In the genomic region with DNA sequence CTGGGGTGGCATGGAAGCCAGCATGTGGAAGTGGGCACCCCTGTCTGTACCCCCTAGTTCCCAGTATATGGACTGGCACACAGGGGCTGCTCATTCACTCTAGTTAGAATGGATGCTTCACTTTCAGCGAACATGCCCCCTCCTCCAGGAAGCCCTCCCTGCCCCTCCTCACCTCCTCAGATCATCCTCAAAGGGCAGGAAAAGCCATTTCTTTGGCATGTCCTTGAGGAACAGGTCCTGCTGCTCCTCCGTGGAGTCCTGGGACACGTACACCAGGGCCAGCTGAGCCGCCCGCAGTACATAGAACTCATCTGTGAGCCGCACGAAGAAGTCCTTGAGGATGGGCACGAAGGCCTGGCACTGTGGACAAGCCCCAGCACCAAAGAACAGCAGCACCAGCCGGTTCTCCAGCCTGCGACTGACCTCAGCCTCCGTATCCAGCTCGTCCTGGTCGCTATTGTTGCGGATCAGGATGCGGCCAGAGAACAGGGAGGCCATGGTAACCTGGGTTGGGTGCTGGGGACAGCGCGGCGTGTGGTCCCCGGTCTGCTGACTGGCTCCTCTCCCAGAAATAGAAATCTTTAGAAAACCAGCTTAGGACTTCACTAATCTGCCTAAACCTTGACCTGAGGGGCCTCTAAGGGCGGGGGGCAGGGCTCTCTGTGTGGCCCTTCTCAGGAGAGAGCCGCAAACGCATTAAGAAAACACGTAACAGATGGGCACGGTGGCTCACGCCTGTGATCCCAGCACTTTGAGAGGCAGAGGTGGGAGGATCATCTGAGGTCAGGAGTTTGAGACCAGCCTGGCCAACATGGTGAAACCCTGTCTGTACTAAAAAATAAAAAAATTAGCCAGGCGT, we compare ENCODE assay signal across 1 cellular context.
TF ChIP-seq lines count a peak whose summit lies in the region.

A gene with protein sequence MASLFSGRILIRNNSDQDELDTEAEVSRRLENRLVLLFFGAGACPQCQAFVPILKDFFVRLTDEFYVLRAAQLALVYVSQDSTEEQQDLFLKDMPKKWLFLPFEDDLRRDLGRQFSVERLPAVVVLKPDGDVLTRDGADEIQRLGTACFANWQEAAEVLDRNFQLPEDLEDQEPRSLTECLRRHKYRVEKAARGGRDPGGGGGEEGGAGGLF (minus strand): TSS at position 555 of the 859 bp plus-strand sequence. CDS start 57 bp downstream, at position 498.

TF ChIP-seq in HepG2, 621 proteins besides CTCF, POLR2A, EP300 and RAD21:
- TF ChIP-seq ZNF235 (CRISPR knock-in tag; IDR thresholded peaks at IDR 0.05; ENCODE audit: borderline replicate concordance) (no peak), ZNF766 (CRISPR knock-in tag; IDR thresholded peaks at IDR 0.05; ENCODE audit: borderline replicate concordance) (no peak), ZBTB7A (CRISPR knock-in tag; IDR thresholded peaks at IDR 0.05) (no peak), MAFF (IDR thresholded peaks at IDR 0.05; ENCODE audit: low read depth, low read length) (no peak), ZKSCAN1 (IDR thresholded peaks at IDR 0.05; ENCODE audit: low read length) (no peak), HNRNPLL (IDR thresholded peaks at IDR 0.05; ENCODE audit: low read depth, low read length, poor library complexity, severe bottlenecking) (no peak), ZEB1 (IDR thresholded peaks at IDR 0.05; ENCODE audit: insufficient replicate concordance, low read depth) (no peak), ZNF670 (CRISPR knock-in tag; IDR thresholded peaks at IDR 0.05; ENCODE audit: borderline replicate concordance) (no peak), RAD51 (IDR thresholded peaks at IDR 0.05; ENCODE audit: borderline replicate concordance) (no peak), NFKBIZ (CRISPR knock-in tag; IDR thresholded peaks at IDR 0.05) (no peak), ARID2 (CRISPR knock-in tag; IDR thresholded peaks at IDR 0.05; ENCODE audit: borderline replicate concordance) (no peak), CC2D1A (CRISPR knock-in tag; IDR thresholded peaks at IDR 0.05) (no peak)
- TF ChIP-seq, protein P1, sequence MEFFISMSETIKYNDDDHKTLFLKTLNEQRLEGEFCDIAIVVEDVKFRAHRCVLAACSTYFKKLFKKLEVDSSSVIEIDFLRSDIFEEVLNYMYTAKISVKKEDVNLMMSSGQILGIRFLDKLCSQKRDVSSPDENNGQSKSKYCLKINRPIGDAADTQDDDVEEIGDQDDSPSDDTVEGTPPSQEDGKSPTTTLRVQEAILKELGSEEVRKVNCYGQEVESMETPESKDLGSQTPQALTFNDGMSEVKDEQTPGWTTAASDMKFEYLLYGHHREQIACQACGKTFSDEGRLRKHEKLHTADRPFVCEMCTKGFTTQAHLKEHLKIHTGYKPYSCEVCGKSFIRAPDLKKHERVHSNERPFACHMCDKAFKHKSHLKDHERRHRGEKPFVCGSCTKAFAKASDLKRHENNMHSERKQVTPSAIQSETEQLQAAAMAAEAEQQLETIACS (CRISPR knock-in tag; IDR thresholded peaks at IDR 0.05): no peak
- TF ChIP-seq, protein P2, sequence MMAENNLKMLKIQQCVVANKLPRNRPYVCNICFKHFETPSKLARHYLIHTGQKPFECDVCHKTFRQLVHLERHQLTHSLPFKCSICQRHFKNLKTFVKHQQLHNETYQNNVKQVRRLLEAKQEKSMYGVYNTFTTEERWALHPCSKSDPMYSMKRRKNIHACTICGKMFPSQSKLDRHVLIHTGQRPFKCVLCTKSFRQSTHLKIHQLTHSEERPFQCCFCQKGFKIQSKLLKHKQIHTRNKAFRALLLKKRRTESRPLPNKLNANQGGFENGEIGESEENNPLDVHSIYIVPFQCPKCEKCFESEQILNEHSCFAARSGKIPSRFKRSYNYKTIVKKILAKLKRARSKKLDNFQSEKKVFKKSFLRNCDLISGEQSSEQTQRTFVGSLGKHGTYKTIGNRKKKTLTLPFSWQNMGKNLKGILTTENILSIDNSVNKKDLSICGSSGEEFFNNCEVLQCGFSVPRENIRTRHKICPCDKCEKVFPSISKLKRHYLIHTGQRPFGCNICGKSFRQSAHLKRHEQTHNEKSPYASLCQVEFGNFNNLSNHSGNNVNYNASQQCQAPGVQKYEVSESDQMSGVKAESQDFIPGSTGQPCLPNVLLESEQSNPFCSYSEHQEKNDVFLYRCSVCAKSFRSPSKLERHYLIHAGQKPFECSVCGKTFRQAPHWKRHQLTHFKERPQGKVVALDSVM (CRISPR knock-in tag; IDR thresholded peaks at IDR 0.05): no peak
- TF ChIP-seq, protein P3, sequence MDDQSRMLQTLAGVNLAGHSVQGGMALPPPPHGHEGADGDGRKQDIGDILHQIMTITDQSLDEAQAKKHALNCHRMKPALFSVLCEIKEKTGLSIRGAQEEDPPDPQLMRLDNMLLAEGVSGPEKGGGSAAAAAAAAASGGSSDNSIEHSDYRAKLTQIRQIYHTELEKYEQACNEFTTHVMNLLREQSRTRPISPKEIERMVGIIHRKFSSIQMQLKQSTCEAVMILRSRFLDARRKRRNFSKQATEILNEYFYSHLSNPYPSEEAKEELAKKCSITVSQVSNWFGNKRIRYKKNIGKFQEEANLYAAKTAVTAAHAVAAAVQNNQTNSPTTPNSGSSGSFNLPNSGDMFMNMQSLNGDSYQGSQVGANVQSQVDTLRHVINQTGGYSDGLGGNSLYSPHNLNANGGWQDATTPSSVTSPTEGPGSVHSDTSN (CRISPR knock-in tag; IDR thresholded peaks at IDR 0.05; ENCODE audit: borderline replicate concordance): no peak
- TF ChIP-seq, protein P4, sequence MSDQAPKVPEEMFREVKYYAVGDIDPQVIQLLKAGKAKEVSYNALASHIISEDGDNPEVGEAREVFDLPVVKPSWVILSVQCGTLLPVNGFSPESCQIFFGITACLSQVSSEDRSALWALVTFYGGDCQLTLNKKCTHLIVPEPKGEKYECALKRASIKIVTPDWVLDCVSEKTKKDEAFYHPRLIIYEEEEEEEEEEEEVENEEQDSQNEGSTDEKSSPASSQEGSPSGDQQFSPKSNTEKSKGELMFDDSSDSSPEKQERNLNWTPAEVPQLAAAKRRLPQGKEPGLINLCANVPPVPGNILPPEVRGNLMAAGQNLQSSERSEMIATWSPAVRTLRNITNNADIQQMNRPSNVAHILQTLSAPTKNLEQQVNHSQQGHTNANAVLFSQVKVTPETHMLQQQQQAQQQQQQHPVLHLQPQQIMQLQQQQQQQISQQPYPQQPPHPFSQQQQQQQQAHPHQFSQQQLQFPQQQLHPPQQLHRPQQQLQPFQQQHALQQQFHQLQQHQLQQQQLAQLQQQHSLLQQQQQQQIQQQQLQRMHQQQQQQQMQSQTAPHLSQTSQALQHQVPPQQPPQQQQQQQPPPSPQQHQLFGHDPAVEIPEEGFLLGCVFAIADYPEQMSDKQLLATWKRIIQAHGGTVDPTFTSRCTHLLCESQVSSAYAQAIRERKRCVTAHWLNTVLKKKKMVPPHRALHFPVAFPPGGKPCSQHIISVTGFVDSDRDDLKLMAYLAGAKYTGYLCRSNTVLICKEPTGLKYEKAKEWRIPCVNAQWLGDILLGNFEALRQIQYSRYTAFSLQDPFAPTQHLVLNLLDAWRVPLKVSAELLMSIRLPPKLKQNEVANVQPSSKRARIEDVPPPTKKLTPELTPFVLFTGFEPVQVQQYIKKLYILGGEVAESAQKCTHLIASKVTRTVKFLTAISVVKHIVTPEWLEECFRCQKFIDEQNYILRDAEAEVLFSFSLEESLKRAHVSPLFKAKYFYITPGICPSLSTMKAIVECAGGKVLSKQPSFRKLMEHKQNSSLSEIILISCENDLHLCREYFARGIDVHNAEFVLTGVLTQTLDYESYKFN (CRISPR knock-in tag; conservative IDR thresholded peaks at IDR 0.05): no peak
- TF ChIP-seq, protein P5, sequence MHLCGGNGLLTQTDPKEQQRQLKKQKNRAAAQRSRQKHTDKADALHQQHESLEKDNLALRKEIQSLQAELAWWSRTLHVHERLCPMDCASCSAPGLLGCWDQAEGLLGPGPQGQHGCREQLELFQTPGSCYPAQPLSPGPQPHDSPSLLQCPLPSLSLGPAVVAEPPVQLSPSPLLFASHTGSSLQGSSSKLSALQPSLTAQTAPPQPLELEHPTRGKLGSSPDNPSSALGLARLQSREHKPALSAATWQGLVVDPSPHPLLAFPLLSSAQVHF (CRISPR knock-in tag; IDR thresholded peaks at IDR 0.05): no peak
- TF ChIP-seq, protein P6, sequence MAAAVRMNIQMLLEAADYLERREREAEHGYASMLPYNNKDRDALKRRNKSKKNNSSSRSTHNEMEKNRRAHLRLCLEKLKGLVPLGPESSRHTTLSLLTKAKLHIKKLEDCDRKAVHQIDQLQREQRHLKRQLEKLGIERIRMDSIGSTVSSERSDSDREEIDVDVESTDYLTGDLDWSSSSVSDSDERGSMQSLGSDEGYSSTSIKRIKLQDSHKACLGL (CRISPR knock-in tag; IDR thresholded peaks at IDR 0.05): no peak
- TF ChIP-seq, protein P7, sequence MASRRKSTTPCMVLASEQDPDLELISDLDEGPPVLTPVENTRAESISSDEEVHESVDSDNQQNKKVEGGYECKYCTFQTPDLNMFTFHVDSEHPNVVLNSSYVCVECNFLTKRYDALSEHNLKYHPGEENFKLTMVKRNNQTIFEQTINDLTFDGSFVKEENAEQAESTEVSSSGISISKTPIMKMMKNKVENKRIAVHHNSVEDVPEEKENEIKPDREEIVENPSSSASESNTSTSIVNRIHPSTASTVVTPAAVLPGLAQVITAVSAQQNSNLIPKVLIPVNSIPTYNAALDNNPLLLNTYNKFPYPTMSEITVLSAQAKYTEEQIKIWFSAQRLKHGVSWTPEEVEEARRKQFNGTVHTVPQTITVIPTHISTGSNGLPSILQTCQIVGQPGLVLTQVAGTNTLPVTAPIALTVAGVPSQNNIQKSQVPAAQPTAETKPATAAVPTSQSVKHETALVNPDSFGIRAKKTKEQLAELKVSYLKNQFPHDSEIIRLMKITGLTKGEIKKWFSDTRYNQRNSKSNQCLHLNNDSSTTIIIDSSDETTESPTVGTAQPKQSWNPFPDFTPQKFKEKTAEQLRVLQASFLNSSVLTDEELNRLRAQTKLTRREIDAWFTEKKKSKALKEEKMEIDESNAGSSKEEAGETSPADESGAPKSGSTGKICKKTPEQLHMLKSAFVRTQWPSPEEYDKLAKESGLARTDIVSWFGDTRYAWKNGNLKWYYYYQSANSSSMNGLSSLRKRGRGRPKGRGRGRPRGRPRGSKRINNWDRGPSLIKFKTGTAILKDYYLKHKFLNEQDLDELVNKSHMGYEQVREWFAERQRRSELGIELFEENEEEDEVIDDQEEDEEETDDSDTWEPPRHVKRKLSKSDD (CRISPR knock-in tag; IDR thresholded peaks at IDR 0.05; ENCODE audit: low read depth): no peak
